Comparison of ENCODE assay signal across 1 cellular context in genomic region chr1:18241932-18242331, GRCh38.
TF ChIP-seq lines count a peak whose summit lies in the region.

No MANE protein-coding gene starts in this region.

TF ChIP-seq in H1, 55 proteins besides CTCF, POLR2A, EP300 and RAD21 (continued from another document):
- no peak for TF ChIP-seq CHD7 (IDR thresholded peaks at IDR 0.05; ENCODE audit: insufficient replicate concordance, low read length)
- no peak for TF ChIP-seq BRCA1 (IDR thresholded peaks at IDR 0.05; ENCODE audit: low read depth, low read length)
- TF ChIP-seq SIX5 (IDR thresholded peaks at IDR 0.05; ENCODE audit: low read depth, low read length) = no peak
- TF ChIP-seq MAFK (IDR thresholded peaks at IDR 0.05; ENCODE audit: low read depth, low read length) = no peak
- TF ChIP-seq MAX (IDR thresholded peaks at IDR 0.05) = no peak
- TF ChIP-seq HDAC2 (IDR thresholded peaks at IDR 0.05; ENCODE audit: borderline replicate concordance in 1 of 2, low read depth in 2 of 2, low read length in 2 of 2) = no peak
- TF ChIP-seq TAF1 (IDR thresholded peaks at IDR 0.05; ENCODE audit: low read depth, low read length) = no peak
- TF ChIP-seq POLR2AphosphoS5 (IDR thresholded peaks at IDR 0.05; ENCODE audit: low read depth, low read length) = no peak
TF ChIP-seq in H1: peak in this region for 0.
